In the genomic region with DNA sequence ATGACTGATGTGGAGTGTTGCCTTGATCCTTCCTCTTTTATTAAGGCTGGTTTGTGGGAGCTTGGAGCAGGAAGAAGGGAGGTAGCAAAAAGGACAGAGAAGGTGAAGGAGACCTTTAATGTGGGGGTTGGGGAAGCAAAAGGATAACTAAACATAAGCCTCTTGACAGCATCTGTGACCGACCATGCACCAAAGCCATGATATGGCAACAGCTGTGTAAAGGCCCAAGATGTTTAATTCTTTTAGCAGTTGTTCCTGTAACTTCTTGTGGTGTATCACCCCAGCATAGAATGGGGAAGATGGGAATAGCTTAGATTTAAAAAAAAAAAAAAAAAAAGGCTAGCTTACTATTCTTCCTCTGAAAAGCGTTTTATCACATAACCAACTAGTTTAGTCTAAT, we compare ENCODE assay signal across 14 cellular contexts.
DNase-seq lines count a peak whose midpoint lies in the region; ATAC-seq and TF ChIP-seq lines count a peak whose summit lies in the region.
"Had no signal": no experiment of that assay in that cellular context is flagged by ENCODE, and none has a peak within 500 bp of the region (broad histone marks: within the 10 kb centered on the region; RNA-seq: fewer than 3 reads in every experiment).

No MANE protein-coding gene starts in this region.

- peaks cover 47% of the 10 kb centered on the region for H3K4me1 Mint-ChIP-seq in endothelial cell (ENCODE audit: unreplicated experiment)

- H3K36me3 ChIP-seq in gastrocnemius medialis: no peaks in the 10 kb centered on the region

- intact Hi-C loops in right cardiac atrium (cut with DNase I): no loop called here
- intact Hi-C loops in Right ventricle myocardium superior (cut with DNase I): no loop called here
- intact Hi-C loops in gastrocnemius medialis (cut with DNase I; ENCODE audit: low total_unique reads): no loop called here

- TF ChIP-seq CTCF in endothelial cell (IDR thresholded peaks at IDR 0.05; ENCODE audit: unreplicated experiment) (no peak), gastrocnemius medialis (IDR thresholded peaks at IDR 0.05 in 4 of 5, conservative IDR thresholded peaks at IDR 0.05 in 1 of 5) (no peak)

- WGBS in right cardiac atrium: 83% methylated on average over 2 of the region's 2 CpGs

- peaks cover 13% of the 10 kb centered on the region for H3K36me3 Mint-ChIP-seq in endothelial cell (ENCODE audit: low read depth, unreplicated experiment)

- in situ Hi-C loops in gastrocnemius medialis (cut with MboI; ENCODE audit: low sequenced_read_pairs in 4 of 4): loop anchor here in 1 of 4 donors (25.0 kb wide), 1 partner anchor 237 kb away; no protein-coding TSS in a partner anchor

- H3K4me1 ChIP-seq in right cardiac atrium (ENCODE audit: control insufficient read depth, insufficient read depth, low read length) (peaks cover 4% of the 10 kb centered on the region), gastrocnemius medialis (peaks cover 72 to 73% of the 10 kb centered on the region in 2 donors)

- H3K9me3 Mint-ChIP-seq in endothelial cell (ENCODE audit: unreplicated experiment): no peaks in the 10 kb centered on the region

- peak overlapping the region; percentile 94 for H3K27ac Mint-ChIP-seq in endothelial cell (ENCODE audit: unreplicated experiment)

- no peak for TF ChIP-seq POLR2A in gastrocnemius medialis (IDR thresholded peaks at IDR 0.05)

- H3K27ac ChIP-seq in right cardiac atrium (ENCODE audit: low read length) (peak overlapping the region; percentile 52), gastrocnemius medialis (peak overlapping the region in 3 of 4 donors; percentile 35 to 73 (median 68))
- H3K27ac ChIP-seq: A549, C4-2B had no signal

- DNase-seq in right cardiac atrium (no peak), Right ventricle myocardium superior (no peak), endothelial cell (ENCODE audit: low spot score) (no peak), gastrocnemius medialis (no peak), LoVo (ENCODE audit: low spot score) (no peak)
- no peak for DNase-seq in activated CD4-positive, alpha-beta T cell treated with anti-CD3 and anti-CD28 coated beads, Interleukin-2, amount 50 U/mL, for 4 hours
- DNase-seq: DMS53, HCEC 1CT, NCI-H1930, NCI-H2171 treated with DMSO at 0.1 percent for 48 hours, NCI-H510A had no signal

- H3K9me3 ChIP-seq in right cardiac atrium (ENCODE audit: control insufficient read depth, low read length) (no peaks in the 10 kb centered on the region), gastrocnemius medialis (no peaks in the 10 kb centered on the region)
- H3K9me3 ChIP-seq: A549 had no signal

- ATAC-seq in right cardiac atrium: no peak
- ATAC-seq in Right ventricle myocardium superior (ENCODE audit: poor library complexity): no peak
- ATAC-seq in gastrocnemius medialis: no peak
- ATAC-seq in HG03045 (IDR thresholded peaks at IDR 0.05; ENCODE audit: unreplicated experiment): no peak
- ATAC-seq: A549 had no signal

- H3K4me3 Mint-ChIP-seq in endothelial cell (ENCODE audit: unreplicated experiment): peak overlapping the region; percentile 7

- H3K27me3 ChIP-seq in right cardiac atrium (ENCODE audit: control insufficient read depth, insufficient read depth) (no peaks in the 10 kb centered on the region), gastrocnemius medialis (no peaks in the 10 kb centered on the region)

- H3K4me3 ChIP-seq in right cardiac atrium (ENCODE audit: low read length) (no peak overlapping the region), gastrocnemius medialis (no peak overlapping the region)
- H3K4me3 ChIP-seq: A549 had no signal

- H3K27me3 Mint-ChIP-seq in endothelial cell (ENCODE audit: unreplicated experiment): peaks cover 7% of the 10 kb centered on the region
